14 cellular contexts compared by ENCODE assay signal in the genomic region with DNA sequence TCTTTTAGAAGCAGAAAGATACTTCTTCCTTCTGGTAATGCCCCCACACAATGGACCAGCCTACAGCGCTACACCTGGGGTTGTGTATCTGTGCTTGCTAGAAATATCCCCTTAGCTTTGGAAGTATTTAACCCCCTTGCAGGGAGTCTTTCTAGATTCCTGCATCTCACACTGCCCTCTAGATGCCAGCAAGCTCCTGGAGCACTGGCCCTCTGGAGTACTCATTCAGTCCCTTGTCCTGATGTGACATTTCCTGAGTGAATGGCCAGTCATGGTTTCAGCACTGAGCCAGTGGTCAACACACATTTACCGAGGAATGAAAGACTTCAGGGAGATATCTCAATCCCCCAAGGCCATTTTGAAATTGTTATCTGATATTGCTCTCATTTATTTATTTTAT. TPM values are rescaled to one million over a fixed set of nuclear protein-coding genes. Genes with fewer than 3 reads are reported as not detected.
DNase-seq lines count a peak whose midpoint lies in the region; ATAC-seq and TF ChIP-seq lines count a peak whose summit lies in the region.
"Had no signal": no experiment of that assay in that cellular context is flagged by ENCODE, and none has a peak within 500 bp of the region (broad histone marks: within the 10 kb centered on the region; RNA-seq: fewer than 3 reads in every experiment).

No MANE protein-coding gene starts in this region.

- BruUV-seq in Calu3 (replicated peaks; lab: Mats Ljungman, UMichigan) = no TSS peak

- H3K4me1 ChIP-seq in neural progenitor cell = no peaks in the 10 kb centered on the region
- H3K4me1 ChIP-seq: spleen, stomach had no signal

- H4K20me1 ChIP-seq in neural progenitor cell (ENCODE audit: low read depth) = no peaks in the 10 kb centered on the region

- no peak overlapping the region for H3K27ac ChIP-seq in neural progenitor cell
- H3K27ac ChIP-seq: spleen, stomach had no signal

- no peaks in the 10 kb centered on the region for H3K9me3 Mint-ChIP-seq in Calu3 (ENCODE audit: low read depth, unreplicated experiment)
- no peaks in the 10 kb centered on the region for H3K9me3 Mint-ChIP-seq in neural progenitor cell

- no peaks in the 10 kb centered on the region for H3K9me3 ChIP-seq in neural progenitor cell (ENCODE audit: low read depth)
- H3K9me3 ChIP-seq: SK-N-SH, spleen, stomach had no signal

- peak; percentile 32 for TF ChIP-seq CTCF in Calu3 (IDR thresholded peaks at IDR 0.05; ENCODE audit: unreplicated experiment)
- TF ChIP-seq CTCF in epithelial cell of esophagus (IDR thresholded peaks at IDR 0.05; ENCODE audit: insufficient read depth, low read depth, low read length, missing control alignments) = peak; percentile 19
- TF ChIP-seq CTCF in neural progenitor cell (IDR thresholded peaks at IDR 0.05) = peak; percentile 5

- no peaks in the 10 kb centered on the region for H3K79me2 ChIP-seq in neural progenitor cell (ENCODE audit: low read depth)

- no peaks in the 10 kb centered on the region for H3K27me3 Mint-ChIP-seq in Calu3 (ENCODE audit: unreplicated experiment)
- H3K27me3 Mint-ChIP-seq in neural progenitor cell (ENCODE audit: insufficient read depth, low read depth) = no peaks in the 10 kb centered on the region

- H3K4me2 ChIP-seq in neural progenitor cell = no peak overlapping the region
- H3K4me2 ChIP-seq: SK-N-SH had no signal

- DNase-seq in Calu3 = peak; percentile 31
- DNase-seq in NCI-H146 (lab: John Stamatoyannopoulos, UW) = peak; percentile 82
- peak; percentile 13 for DNase-seq in epithelial cell of esophagus (ENCODE audit: low read depth)
- DNase-seq in neural progenitor cell (ENCODE audit: low spot score) = peak; percentile 12
- DNase-seq in stimulated activated CD4-positive, alpha-beta T cell treated with anti-CD3 and anti-CD28 coated beads, Interleukin-4, amount 100 ng/mL, for 4 hours = no peak
- no peak for DNase-seq in stimulated activated naive CD4-positive, alpha-beta T cell (lab: John Stamatoyannopoulos, UW)
- no peak for DNase-seq in RPMI8226
- DNase-seq: DND-41, mesenchymal stem cell, NCI-H2171 treated with DMSO at 0.1 percent for 48 hours, SK-N-SH, spleen, stomach had no signal

- no peaks in the 10 kb centered on the region for H3K27me3 ChIP-seq in neural progenitor cell
- H3K27me3 ChIP-seq: spleen, stomach had no signal

- no peak overlapping the region for H3K9ac ChIP-seq in neural progenitor cell
- H3K9ac ChIP-seq: SK-N-SH had no signal

- no peak overlapping the region for H2AFZ ChIP-seq in neural progenitor cell (replicated peaks)

- intact Hi-C loops in Calu3 (cut with micrococcal nuclease; ENCODE audit: unreplicated experiment) = loop anchor here (2.0 to 5.0 kb wide), 2 partner anchors 44 to 79 kb away; no protein-coding TSS in a partner anchor

- H3K4me3 ChIP-seq in epithelial cell of esophagus (ENCODE audit: low read length) (no peak overlapping the region), neural progenitor cell (no peak overlapping the region)
- H3K4me3 ChIP-seq: spleen, stomach had no signal

- CTCF ChIA-PET in Calu3 (lab: Charles Lee) = interaction anchor here (1.1 to 1.4 kb wide), 2 partner anchors 10 to 79 kb away, joined by 3 to 6 read pairs; no protein-coding TSS in a partner anchor

- peaks cover 32% of the 10 kb centered on the region for H3K4me1 Mint-ChIP-seq in Calu3 (ENCODE audit: low read depth, unreplicated experiment)
- H3K4me1 Mint-ChIP-seq in neural progenitor cell = no peaks in the 10 kb centered on the region

- H3F3A ChIP-seq in neural progenitor cell (ENCODE audit: low read depth) = no peaks in the 10 kb centered on the region

- H3K27ac Mint-ChIP-seq in Calu3 (ENCODE audit: unreplicated experiment) (no peak overlapping the region), neural progenitor cell (no peak overlapping the region)

- no peaks in the 10 kb centered on the region for H3K36me3 Mint-ChIP-seq in Calu3 (ENCODE audit: insufficient read depth, unreplicated experiment)
- no peaks in the 10 kb centered on the region for H3K36me3 Mint-ChIP-seq in neural progenitor cell

- no peak overlapping the region for H3K4me3 Mint-ChIP-seq in Calu3 (ENCODE audit: low read depth, unreplicated experiment)
- H3K4me3 Mint-ChIP-seq in neural progenitor cell = no peak overlapping the region

- no peak for ATAC-seq in GM19452 (IDR thresholded peaks at IDR 0.05; ENCODE audit: unreplicated experiment)

- H3K36me3 ChIP-seq in neural progenitor cell = no peaks in the 10 kb centered on the region
- H3K36me3 ChIP-seq: spleen, stomach had no signal

RNA-seq across cellular contexts. Expression of a gene that starts 30.5 kb away (rescaled TPM):
- not detected in 2 replicates for total RNA-seq in Calu3 (2022)
- not detected in 2 replicates for total RNA-seq in neural progenitor cell (ENCODE audit: low replicate concordance)
- total RNA-seq: spleen had no signal

RNA-seq across cellular contexts. Expression of a gene that starts 32.8 kb away (rescaled TPM):
- 7.9 and 13.0 TPM in 2 replicates for total RNA-seq in Calu3 (2022)
- 4.0 and 11.5 TPM in 2 replicates for total RNA-seq in neural progenitor cell (ENCODE audit: low replicate concordance)

Comparison
In these comparisons a context has a peak if more than half of its experiments do, and no peak if none do; other contexts are left out.
1. DNase-seq: peak in Calu3 (single experiment), NCI-H146 (single experiment), epithelial cell of esophagus (single experiment) and neural progenitor cell (single experiment); none in stimulated activated CD4-positive, alpha-beta T cell treated with anti-CD3 and anti-CD28 coated beads, Interleukin-4, amount 100 ng/mL, for 4 hours (0 of 2), stimulated activated naive CD4-positive, alpha-beta T cell (0 of 6) and RPMI8226 (single experiment).
2. Peak in every context shown above with its lines, with median percentiles within 50 percentile points of each other: CTCF ChIP-seq.